27 cellular contexts compared by ENCODE assay signal in the genomic region with DNA sequence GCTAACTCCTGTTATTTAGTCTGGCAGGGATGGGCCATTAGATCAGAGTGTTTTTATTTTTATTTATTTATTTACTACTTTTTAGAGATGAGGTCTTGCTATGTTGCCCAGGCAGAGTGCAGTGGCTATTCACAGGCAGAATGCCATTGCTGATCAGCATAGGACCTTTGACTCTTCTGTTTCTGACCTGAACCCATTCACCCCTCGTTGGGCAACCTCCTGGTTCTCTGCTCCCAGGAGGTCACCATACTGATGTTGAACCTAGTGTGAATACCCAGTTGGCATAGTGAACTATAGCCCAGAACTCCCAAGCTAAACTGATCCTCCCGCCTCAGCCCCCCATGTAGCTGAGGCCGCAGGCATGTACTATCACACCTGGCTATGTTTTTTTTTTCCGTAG. TPM values are rescaled to one million over a fixed set of nuclear protein-coding genes. Genes with fewer than 3 reads are reported as not detected.
"Had no signal": no experiment of that assay in that cellular context is flagged by ENCODE, and none has a peak within 500 bp of the region (broad histone marks: within the 10 kb centered on the region; RNA-seq: fewer than 3 reads in every experiment).

No MANE protein-coding gene starts in this region.

- H3K9me3 ChIP-seq: pancreas, psoas muscle, spleen, thoracic aorta, thyroid gland, tibial nerve, upper lobe of left lung, vagina had no signal

- H3K9ac ChIP-seq: neural progenitor cell had no signal

- FAIRE-seq: pancreas, urothelium cell line had no signal

- H3K4me3 ChIP-seq: neural progenitor cell, pancreas, psoas muscle, skin epidermis, smooth muscle cell, spleen, thoracic aorta, thyroid gland, tibial nerve, upper lobe of left lung, vagina had no signal

- H3K27me3 ChIP-seq: neural progenitor cell, pancreas, thyroid gland, tibial nerve, upper lobe of left lung, vagina had no signal

- ATAC-seq: naive thymus-derived CD4-positive, alpha-beta T cell; natural killer cell; pancreas; psoas muscle; right cardiac atrium; sciatic nerve; stimulated activated memory B cell treated with anti-CD40 and anti-IgM and Interleukin-4, amounts not matched to agents 10 μg/mL and 1 μg/mL and 100 μg/mL, for 72 hours; stimulated activated naive CD8-positive, alpha-beta T cell treated with anti-CD3 and anti-CD28 coated beads, Interleukin-15, amount 100 ng/mL, for 72 hours; stimulated activated naive CD8-positive, alpha-beta T cell treated with anti-CD3 and anti-CD28 coated beads, Interleukin-15, Interleukin-2, amounts not matched to agents 100 U/mL and 50 U/mL, for 24 hours had no signal

- H3K36me3 ChIP-seq: neural progenitor cell, pancreas, spleen, thoracic aorta, thyroid gland, tibial nerve, upper lobe of left lung, vagina had no signal

- H3K4me2 ChIP-seq: neural progenitor cell, smooth muscle cell had no signal

- H2AFZ ChIP-seq: neural progenitor cell had no signal

- H3K4me1 ChIP-seq: pancreas, psoas muscle, spleen, thyroid gland, tibial nerve, vagina had no signal

- DNase-seq: naive thymus-derived CD4-positive, alpha-beta T cell; natural killer cell; occipital lobe; pancreas; psoas muscle; right cardiac atrium; spleen; stimulated activated CD4-positive, alpha-beta T cell treated with anti-CD3 and anti-CD28 coated beads, Interleukin-12 subunit alpha, Interleukin-12 subunit beta, amount 100 ng/mL, for 4 hours; stimulated activated CD4-positive, alpha-beta T cell treated with anti-CD3 and anti-CD28 coated beads, Interleukin-1b, Interleukin-23, amount 100 ng/mL, for 48 hours; stimulated activated CD4-positive, alpha-beta T cell treated with anti-CD3 and anti-CD28 coated beads, Interleukin-4, amount 100 ng/mL, for 1 hour; stimulated activated CD4-positive, alpha-beta T cell treated with anti-CD3 and anti-CD28 coated beads, Interleukin-4, amount 100 ng/mL, for 4 hours; stimulated activated CD8-positive, alpha-beta memory T cell treated with anti-CD3 and anti-CD28 coated beads, Interleukin-4, amount 100 ng/mL, for 48 hours; stimulated activated naive CD4-positive, alpha-beta T cell; stimulated activated naive CD8-positive, alpha-beta T cell treated with anti-CD3 and anti-CD28 coated beads, Interleukin-15, amount 100 ng/mL, for 72 hours; stimulated activated naive CD8-positive, alpha-beta T cell treated with anti-CD3 and anti-CD28 coated beads, Interleukin-15, Interleukin-2, amounts not matched to agents 100 U/mL and 50 U/mL, for 24 hours; thyroid gland; trophoblast cell; upper lobe of left lung had no signal

- H3K27ac ChIP-seq: neural progenitor cell, pancreas, psoas muscle, skin epidermis, spleen, thoracic aorta, thyroid gland, tibial nerve, upper lobe of left lung, vagina had no signal

RNA-seq across cellular contexts. Expression of a gene that starts 16.5 kb away (rescaled TPM):
- polyA plus RNA-seq: naive thymus-derived CD4-positive, alpha-beta T cell had no signal
